1 cellular context compared by ENCODE assay signal in the genomic region with DNA sequence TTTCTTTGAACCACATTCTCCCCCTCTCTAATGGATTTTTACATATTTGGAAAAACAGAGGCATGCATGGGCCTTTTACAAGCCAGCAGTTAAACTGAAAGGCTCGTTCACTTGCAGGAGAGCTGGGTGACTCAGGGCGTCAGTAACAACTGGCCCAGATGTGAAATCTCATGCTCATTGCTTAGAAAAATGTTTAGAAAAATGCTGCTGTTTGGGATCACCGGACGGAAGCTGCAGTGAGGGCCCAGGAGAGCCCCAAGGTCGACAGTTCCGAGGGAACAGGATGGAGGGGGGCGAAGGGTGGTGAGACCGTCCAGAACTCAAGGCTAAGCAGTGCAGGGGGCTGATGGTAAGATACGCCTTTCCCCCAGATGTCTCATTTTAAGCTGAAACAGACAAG.
TF ChIP-seq lines count a peak whose summit lies in the region.

No MANE protein-coding gene starts in this region.

TF ChIP-seq in HepG2, 621 proteins besides CTCF, POLR2A, EP300 and RAD21 (continued from another document and continues in another):
- TF ChIP-seq, protein P1, sequence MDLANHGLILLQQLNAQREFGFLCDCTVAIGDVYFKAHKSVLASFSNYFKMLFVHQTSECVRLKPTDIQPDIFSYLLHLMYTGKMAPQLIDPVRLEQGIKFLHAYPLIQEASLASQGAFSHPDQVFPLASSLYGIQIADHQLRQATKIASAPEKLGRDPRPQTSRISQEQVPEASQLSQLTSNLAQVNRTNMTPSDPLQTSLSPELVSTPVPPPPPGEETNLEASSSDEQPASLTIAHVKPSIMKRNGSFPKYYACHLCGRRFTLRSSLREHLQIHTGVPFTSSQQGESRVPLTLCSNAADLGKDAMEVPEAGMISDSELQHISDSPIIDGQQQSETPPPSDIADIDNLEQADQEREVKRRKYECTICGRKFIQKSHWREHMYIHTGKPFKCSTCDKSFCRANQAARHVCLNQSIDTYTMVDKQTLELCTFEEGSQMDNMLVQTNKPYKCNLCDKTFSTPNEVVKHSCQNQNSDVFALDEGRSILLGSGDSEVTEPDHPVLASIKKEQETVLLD (CRISPR knock-in tag; IDR thresholded peaks at IDR 0.05; ENCODE audit: low read depth), result no peak
- TF ChIP-seq, protein P2, sequence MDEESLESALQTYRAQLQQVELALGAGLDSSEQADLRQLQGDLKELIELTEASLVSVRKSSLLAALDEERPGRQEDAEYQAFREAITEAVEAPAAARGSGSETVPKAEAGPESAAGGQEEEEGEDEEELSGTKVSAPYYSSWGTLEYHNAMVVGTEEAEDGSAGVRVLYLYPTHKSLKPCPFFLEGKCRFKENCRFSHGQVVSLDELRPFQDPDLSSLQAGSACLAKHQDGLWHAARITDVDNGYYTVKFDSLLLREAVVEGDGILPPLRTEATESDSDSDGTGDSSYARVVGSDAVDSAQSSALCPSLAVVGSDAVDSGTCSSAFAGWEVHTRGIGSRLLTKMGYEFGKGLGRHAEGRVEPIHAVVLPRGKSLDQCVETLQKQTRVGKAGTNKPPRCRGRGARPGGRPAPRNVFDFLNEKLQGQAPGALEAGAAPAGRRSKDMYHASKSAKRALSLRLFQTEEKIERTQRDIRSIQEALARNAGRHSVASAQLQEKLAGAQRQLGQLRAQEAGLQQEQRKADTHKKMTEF (CRISPR knock-in tag; IDR thresholded peaks at IDR 0.05), result 0 out of 2 replicates have a peak, but pooled peaks have one; percentile 6
- TF ChIP-seq, protein P3, sequence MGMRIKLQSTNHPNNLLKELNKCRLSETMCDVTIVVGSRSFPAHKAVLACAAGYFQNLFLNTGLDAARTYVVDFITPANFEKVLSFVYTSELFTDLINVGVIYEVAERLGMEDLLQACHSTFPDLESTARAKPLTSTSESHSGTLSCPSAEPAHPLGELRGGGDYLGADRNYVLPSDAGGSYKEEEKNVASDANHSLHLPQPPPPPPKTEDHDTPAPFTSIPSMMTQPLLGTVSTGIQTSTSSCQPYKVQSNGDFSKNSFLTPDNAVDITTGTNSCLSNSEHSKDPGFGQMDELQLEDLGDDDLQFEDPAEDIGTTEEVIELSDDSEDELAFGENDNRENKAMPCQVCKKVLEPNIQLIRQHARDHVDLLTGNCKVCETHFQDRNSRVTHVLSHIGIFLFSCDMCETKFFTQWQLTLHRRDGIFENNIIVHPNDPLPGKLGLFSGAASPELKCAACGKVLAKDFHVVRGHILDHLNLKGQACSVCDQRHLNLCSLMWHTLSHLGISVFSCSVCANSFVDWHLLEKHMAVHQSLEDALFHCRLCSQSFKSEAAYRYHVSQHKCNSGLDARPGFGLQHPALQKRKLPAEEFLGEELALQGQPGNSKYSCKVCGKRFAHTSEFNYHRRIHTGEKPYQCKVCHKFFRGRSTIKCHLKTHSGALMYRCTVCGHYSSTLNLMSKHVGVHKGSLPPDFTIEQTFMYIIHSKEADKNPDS (CRISPR knock-in tag; IDR thresholded peaks at IDR 0.05), result no peak
- TF ChIP-seq FOXM1 (CRISPR knock-in tag; IDR thresholded peaks at IDR 0.05) (no peak), U2AF1 (optimal IDR thresholded peaks at IDR 0.05; ENCODE audit: low read depth, low read length) (no peak), ZNF614 (CRISPR knock-in tag; IDR thresholded peaks at IDR 0.05; ENCODE audit: borderline replicate concordance) (no peak), ZSCAN12 (CRISPR knock-in tag; IDR thresholded peaks at IDR 0.05) (no peak), TBX2 (CRISPR knock-in tag; IDR thresholded peaks at IDR 0.05; ENCODE audit: borderline replicate concordance) (no peak), MYC (CRISPR knock-in tag; IDR thresholded peaks at IDR 0.05; ENCODE audit: borderline replicate concordance) (no peak), SATB2 (CRISPR knock-in tag; IDR thresholded peaks at IDR 0.05) (no peak), ZNF772 (CRISPR knock-in tag; IDR thresholded peaks at IDR 0.05) (no peak), ZNF20 (CRISPR knock-in tag; IDR thresholded peaks at IDR 0.05) (no peak), GABPA (IDR thresholded peaks at IDR 0.05; ENCODE audit: low read depth, low read length) (no peak), GABPA (CRISPR knock-in tag; IDR thresholded peaks at IDR 0.05; ENCODE audit: low read depth) (peak; percentile 45; the same call in 1 of the 2 replicates), ZNF251 (CRISPR knock-in tag; IDR thresholded peaks at IDR 0.05) (no peak), NRL (CRISPR knock-in tag; IDR thresholded peaks at IDR 0.05; ENCODE audit: borderline replicate concordance) (no peak), ZNF225 (CRISPR knock-in tag; IDR thresholded peaks at IDR 0.05) (no peak), ZFP36L1 (CRISPR knock-in tag; IDR thresholded peaks at IDR 0.05) (no peak), SAP130 (CRISPR knock-in tag; IDR thresholded peaks at IDR 0.05; ENCODE audit: low read depth) (peak; percentile 16; the same call in 1 of the 2 replicates), ZNF496 (CRISPR knock-in tag; IDR thresholded peaks at IDR 0.05; ENCODE audit: insufficient replicate concordance) (no peak), PAX8 (CRISPR knock-in tag; IDR thresholded peaks at IDR 0.05; ENCODE audit: borderline replicate concordance) (no peak)
- TF ChIP-seq, protein P4, sequence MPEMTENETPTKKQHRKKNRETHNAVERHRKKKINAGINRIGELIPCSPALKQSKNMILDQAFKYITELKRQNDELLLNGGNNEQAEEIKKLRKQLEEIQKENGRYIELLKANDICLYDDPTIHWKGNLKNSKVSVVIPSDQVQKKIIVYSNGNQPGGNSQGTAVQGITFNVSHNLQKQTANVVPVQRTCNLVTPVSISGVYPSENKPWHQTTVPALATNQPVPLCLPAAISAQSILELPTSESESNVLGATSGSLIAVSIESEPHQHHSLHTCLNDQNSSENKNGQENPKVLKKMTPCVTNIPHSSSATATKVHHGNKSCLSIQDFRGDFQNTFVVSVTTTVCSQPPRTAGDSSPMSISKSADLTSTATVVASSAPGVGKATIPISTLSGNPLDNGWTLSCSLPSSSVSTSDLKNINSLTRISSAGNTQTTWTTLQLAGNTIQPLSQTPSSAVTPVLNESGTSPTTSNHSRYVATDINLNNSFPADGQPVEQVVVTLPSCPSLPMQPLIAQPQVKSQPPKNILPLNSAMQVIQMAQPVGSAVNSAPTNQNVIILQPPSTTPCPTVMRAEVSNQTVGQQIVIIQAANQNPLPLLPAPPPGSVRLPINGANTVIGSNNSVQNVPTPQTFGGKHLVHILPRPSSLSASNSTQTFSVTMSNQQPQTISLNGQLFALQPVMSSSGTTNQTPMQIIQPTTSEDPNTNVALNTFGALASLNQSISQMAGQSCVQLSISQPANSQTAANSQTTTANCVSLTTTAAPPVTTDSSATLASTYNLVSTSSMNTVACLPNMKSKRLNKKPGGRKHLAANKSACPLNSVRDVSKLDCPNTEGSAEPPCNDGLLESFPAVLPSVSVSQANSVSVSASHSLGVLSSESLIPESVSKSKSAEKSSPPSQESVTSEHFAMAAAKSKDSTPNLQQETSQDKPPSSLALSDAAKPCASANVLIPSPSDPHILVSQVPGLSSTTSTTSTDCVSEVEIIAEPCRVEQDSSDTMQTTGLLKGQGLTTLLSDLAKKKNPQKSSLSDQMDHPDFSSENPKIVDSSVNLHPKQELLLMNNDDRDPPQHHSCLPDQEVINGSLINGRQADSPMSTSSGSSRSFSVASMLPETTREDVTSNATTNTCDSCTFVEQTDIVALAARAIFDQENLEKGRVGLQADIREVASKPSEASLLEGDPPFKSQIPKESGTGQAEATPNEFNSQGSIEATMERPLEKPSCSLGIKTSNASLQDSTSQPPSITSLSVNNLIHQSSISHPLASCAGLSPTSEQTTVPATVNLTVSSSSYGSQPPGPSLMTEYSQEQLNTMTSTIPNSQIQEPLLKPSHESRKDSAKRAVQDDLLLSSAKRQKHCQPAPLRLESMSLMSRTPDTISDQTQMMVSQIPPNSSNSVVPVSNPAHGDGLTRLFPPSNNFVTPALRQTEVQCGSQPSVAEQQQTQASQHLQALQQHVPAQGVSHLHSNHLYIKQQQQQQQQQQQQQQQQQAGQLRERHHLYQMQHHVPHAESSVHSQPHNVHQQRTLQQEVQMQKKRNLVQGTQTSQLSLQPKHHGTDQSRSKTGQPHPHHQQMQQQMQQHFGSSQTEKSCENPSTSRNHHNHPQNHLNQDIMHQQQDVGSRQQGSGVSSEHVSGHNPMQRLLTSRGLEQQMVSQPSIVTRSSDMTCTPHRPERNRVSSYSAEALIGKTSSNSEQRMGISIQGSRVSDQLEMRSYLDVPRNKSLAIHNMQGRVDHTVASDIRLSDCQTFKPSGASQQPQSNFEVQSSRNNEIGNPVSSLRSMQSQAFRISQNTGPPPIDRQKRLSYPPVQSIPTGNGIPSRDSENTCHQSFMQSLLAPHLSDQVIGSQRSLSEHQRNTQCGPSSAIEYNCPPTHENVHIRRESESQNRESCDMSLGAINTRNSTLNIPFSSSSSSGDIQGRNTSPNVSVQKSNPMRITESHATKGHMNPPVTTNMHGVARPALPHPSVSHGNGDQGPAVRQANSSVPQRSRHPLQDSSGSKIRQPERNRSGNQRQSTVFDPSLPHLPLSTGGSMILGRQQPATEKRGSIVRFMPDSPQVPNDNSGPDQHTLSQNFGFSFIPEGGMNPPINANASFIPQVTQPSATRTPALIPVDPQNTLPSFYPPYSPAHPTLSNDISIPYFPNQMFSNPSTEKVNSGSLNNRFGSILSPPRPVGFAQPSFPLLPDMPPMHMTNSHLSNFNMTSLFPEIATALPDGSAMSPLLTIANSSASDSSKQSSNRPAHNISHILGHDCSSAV (CRISPR knock-in tag; IDR thresholded peaks at IDR 0.05; ENCODE audit: borderline replicate concordance), result no peak
- TF ChIP-seq, protein P5, sequence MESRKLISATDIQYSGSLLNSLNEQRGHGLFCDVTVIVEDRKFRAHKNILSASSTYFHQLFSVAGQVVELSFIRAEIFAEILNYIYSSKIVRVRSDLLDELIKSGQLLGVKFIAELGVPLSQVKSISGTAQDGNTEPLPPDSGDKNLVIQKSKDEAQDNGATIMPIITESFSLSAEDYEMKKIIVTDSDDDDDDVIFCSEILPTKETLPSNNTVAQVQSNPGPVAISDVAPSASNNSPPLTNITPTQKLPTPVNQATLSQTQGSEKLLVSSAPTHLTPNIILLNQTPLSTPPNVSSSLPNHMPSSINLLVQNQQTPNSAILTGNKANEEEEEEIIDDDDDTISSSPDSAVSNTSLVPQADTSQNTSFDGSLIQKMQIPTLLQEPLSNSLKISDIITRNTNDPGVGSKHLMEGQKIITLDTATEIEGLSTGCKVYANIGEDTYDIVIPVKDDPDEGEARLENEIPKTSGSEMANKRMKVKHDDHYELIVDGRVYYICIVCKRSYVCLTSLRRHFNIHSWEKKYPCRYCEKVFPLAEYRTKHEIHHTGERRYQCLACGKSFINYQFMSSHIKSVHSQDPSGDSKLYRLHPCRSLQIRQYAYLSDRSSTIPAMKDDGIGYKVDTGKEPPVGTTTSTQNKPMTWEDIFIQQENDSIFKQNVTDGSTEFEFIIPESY (CRISPR knock-in tag; IDR thresholded peaks at IDR 0.05), result no peak
- TF ChIP-seq, protein P6, sequence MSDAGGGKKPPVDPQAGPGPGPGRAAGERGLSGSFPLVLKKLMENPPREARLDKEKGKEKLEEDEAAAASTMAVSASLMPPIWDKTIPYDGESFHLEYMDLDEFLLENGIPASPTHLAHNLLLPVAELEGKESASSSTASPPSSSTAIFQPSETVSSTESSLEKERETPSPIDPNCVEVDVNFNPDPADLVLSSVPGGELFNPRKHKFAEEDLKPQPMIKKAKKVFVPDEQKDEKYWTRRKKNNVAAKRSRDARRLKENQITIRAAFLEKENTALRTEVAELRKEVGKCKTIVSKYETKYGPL (CRISPR knock-in tag; IDR thresholded peaks at IDR 0.05), result no peak
- TF ChIP-seq, protein P7, sequence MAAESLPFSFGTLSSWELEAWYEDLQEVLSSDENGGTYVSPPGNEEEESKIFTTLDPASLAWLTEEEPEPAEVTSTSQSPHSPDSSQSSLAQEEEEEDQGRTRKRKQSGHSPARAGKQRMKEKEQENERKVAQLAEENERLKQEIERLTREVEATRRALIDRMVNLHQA (CRISPR knock-in tag; IDR thresholded peaks at IDR 0.05), result no peak
- TF ChIP-seq, protein P8, sequence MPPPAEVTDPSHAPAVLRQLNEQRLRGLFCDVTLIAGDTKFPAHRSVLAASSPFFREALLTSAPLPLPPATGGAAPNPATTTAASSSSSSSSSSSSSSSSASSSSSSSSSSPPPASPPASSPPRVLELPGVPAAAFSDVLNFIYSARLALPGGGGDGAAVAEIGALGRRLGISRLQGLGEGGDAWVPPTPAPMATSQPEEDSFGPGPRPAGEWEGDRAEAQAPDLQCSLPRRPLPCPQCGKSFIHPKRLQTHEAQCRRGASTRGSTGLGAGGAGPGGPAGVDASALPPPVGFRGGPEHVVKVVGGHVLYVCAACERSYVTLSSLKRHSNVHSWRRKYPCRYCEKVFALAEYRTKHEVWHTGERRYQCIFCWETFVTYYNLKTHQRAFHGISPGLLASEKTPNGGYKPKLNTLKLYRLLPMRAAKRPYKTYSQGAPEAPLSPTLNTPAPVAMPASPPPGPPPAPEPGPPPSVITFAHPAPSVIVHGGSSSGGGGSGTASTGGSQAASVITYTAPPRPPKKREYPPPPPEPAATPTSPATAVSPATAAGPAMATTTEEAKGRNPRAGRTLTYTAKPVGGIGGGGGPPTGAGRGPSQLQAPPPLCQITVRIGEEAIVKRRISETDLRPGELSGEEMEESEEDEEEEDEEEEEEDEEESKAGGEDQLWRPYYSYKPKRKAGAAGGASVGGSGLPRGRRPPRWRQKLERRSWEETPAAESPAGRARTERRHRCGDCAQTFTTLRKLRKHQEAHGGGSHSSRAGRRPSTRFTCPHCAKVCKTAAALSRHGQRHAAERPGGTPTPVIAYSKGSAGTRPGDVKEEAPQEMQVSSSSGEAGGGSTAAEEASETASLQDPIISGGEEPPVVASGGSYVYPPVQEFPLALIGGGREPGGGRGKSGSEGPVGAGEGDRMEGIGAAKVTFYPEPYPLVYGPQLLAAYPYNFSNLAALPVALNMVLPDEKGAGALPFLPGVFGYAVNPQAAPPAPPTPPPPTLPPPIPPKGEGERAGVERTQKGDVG (CRISPR knock-in tag; IDR thresholded peaks at IDR 0.05; ENCODE audit: borderline replicate concordance), result no peak
- TF ChIP-seq, protein P9, sequence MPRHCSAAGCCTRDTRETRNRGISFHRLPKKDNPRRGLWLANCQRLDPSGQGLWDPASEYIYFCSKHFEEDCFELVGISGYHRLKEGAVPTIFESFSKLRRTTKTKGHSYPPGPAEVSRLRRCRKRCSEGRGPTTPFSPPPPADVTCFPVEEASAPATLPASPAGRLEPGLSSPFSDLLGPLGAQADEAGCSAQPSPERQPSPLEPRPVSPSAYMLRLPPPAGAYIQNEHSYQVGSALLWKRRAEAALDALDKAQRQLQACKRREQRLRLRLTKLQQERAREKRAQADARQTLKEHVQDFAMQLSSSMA (CRISPR knock-in tag; IDR thresholded peaks at IDR 0.05), result no peak
